Comparison of ENCODE assay signal across 34 cellular contexts in genomic region chr16:54813778-54814177, GRCh38.
"Had no signal": no experiment of that assay in that cellular context is flagged by ENCODE, and none has a peak within 500 bp of the region (broad histone marks: within the 10 kb centered on the region; RNA-seq: fewer than 3 reads in every experiment).

No MANE protein-coding gene starts in this region.

- H3K36me3 ChIP-seq: MG63 had no signal

- DNase-seq: Karpas-422, Kasumi-1, MG63, MM.1S, MV-4-11, NCI-H1048, NCI-H1092, NCI-H1092 treated with DMSO at 0.1 percent for 48 hours, NCI-H1105, NCI-H1105 treated with DMSO at 0.1 percent for 48 hours, NCI-H1417, NCI-H1417 treated with DMSO at 0.1 percent for 48 hours, NCI-H1436, NCI-H1436 treated with DMSO at 0.1 percent for 48 hours, NCI-H146, NCI-H1694, NCI-H1694 treated with DMSO at 0.1 percent for 48 hours, NCI-H187, NCI-H187 treated with DMSO at 0.1 percent for 48 hours, NCI-H1930, NCI-H2029, NCI-H2029 treated with DMSO at 0.1 percent for 48 hours, NCI-H2081, NCI-H2081 treated with DMSO at 0.1 percent for 48 hours, NCI-H2107, NCI-H2171, NCI-H2171 treated with DMSO at 0.1 percent for 48 hours, NCI-H2227 treated with DMSO at 0.1 percent for 48 hours, NCI-H226, NCI-H345, NCI-H446, NCI-H446 treated with DMSO at 0.1 percent for 48 hours, NCI-H510A, NCI-H510A treated with DMSO at 0.1 percent for 48 hours had no signal

- H3K9me3 ChIP-seq: MG63 had no signal

- H3K4me3 ChIP-seq: MG63 had no signal
